Comparison of ENCODE assay signal across 8 cellular contexts in the genomic region with DNA sequence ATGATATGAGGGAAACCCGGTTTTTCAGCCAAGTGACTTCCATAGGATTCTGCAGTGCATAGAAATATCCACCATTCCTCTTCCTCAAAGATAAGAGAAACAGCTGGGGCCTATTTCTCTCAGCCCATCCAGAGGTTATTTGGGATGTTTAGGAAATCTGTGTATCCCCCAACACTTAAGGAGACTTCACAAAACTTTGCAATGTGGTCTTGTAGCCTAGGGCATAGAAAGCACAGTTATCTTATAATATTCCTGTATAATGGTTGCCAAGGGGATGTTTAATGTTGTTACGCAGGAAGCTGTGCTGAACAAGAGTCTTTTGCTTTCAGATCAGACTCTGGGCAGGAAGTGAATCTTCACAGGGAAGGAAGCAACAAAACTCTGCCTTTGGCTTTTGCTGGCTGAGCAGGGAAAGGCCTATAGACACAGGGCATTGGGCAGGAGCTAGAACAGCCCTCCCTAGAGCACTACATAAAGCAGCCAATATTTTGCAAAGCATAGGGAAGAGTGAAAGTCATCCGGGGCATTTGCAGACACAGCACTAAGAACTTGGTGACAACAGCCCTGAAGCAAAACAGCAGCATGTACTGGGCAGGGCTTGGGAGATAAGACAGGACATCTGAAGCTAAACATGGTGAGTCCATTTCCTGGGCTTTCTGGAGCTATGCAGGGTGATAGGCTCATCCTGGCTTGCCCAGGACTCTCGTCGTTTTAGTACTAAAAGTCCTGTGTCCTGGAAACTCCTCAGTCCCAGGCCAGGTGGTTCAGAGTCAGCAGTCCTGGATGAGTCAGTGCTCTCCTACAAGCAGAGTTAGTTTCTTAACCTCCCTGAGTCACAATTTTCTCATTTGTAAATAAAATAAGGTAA. TPM values are rescaled to one million over a fixed set of nuclear protein-coding genes. Genes with fewer than 3 reads are reported as not detected.
DNase-seq lines count a peak whose midpoint lies in the region; ATAC-seq and TF ChIP-seq lines count a peak whose summit lies in the region.

No MANE protein-coding gene starts in this region.

- H3K36me3 ChIP-seq in RWPE2 (ENCODE audit: low read depth), result no peaks in the 10 kb centered on the region
- H3K36me3 ChIP-seq in mesendoderm (ENCODE audit: control insufficient read depth, insufficient read depth, low read length), result no peaks in the 10 kb centered on the region
- peaks cover 0 to 28% (median 0%) of the 10 kb centered on the region in 3 donors for H3K36me3 ChIP-seq in tibial nerve

- no peaks in the 10 kb centered on the region for H3K79me2 ChIP-seq in mesendoderm (ENCODE audit: control insufficient read depth, insufficient read depth, low read length)

- H3K27me3 ChIP-seq in RWPE2 (ENCODE audit: insufficient read depth, poor library complexity, severe bottlenecking) (no peaks in the 10 kb centered on the region), mesendoderm (ENCODE audit: insufficient read depth, low read length, poor library complexity) (no peaks in the 10 kb centered on the region), tibial nerve (no peaks in the 10 kb centered on the region)

- POLR2A ChIA-PET in activated CD4-positive, alpha-beta T cell treated with anti-CD3 and anti-CD28 coated beads for 36 hours (lab: Charles Lee), result interaction anchor here (0.6 to 0.7 kb wide), 2 partner anchors 68 to 308 kb away, joined by 3 read pairs; no protein-coding TSS in a partner anchor

- peaks cover 4% of the 10 kb centered on the region for H3K27me3 Mint-ChIP-seq in activated CD4-positive, alpha-beta T cell treated with anti-CD3 and anti-CD28 coated beads for 36 hours

- H3K36me3 Mint-ChIP-seq in activated CD4-positive, alpha-beta T cell treated with anti-CD3 and anti-CD28 coated beads for 36 hours (ENCODE audit: low read depth), result peaks cover 14% of the 10 kb centered on the region

- CTCF ChIA-PET in activated CD4-positive, alpha-beta T cell treated with anti-CD3 and anti-CD28 coated beads for 36 hours (lab: Charles Lee), result interaction anchor here (0.6 to 8.4 kb wide), 12 partner anchors 9 to 466 kb away, joined by 3 to 83 read pairs (median 6); partner anchors contain the start of gene CMTM3

- TF ChIP-seq CTCF in RWPE2 (IDR thresholded peaks at IDR 0.05; ENCODE audit: poor library complexity, severe bottlenecking) (no peak), choroid plexus epithelial cell (conservative IDR thresholded peaks at IDR 0.05; ENCODE audit: low read depth, low read length) (no peak), tibial nerve (IDR thresholded peaks at IDR 0.05) (no peak), GM10266 (IDR thresholded peaks at IDR 0.05; ENCODE audit: control insufficient read depth, insufficient read depth, low read depth, missing control alignments) (no peak)

- H4K8ac ChIP-seq in mesendoderm (ENCODE audit: low read depth, low read length), result no peak overlapping the region

- H4K5ac ChIP-seq in mesendoderm (ENCODE audit: low read length), result no peak overlapping the region

- peak overlapping the region; percentile 92 for H3K27ac Mint-ChIP-seq in activated CD4-positive, alpha-beta T cell treated with anti-CD3 and anti-CD28 coated beads for 36 hours

- H3K9me3 Mint-ChIP-seq in activated CD4-positive, alpha-beta T cell treated with anti-CD3 and anti-CD28 coated beads for 36 hours (ENCODE audit: low read depth), result peaks cover 6% of the 10 kb centered on the region

- DNase-seq in activated CD4-positive, alpha-beta T cell treated with anti-CD3 and anti-CD28 coated beads for 36 hours, result peak; percentile 55
- no peak for DNase-seq in activated CD4-positive, alpha-beta T cell treated with anti-CD3 and anti-CD28 coated beads, Interleukin-2, amount 50 U/mL, for 1 hour
- DNase-seq in RWPE2 (ENCODE audit: low spot score), result no peak
- peak; percentile 88 for DNase-seq in choroid plexus epithelial cell (ENCODE audit: low read depth)
- DNase-seq in mesendoderm, result peak; percentile 55
- DNase-seq in tibial nerve (ENCODE audit: low spot score in 2 of 2), result no peak
- DNase-seq in GM10266 (ENCODE audit: extremely low spot score), result no peak

- H3K79me1 ChIP-seq in mesendoderm (ENCODE audit: low read length), result no peaks in the 10 kb centered on the region

- no peak overlapping the region for H3K4ac ChIP-seq in mesendoderm (ENCODE audit: low read depth, low read length)

- no peak for TF ChIP-seq POLR2A in tibial nerve (IDR thresholded peaks at IDR 0.05)

- H3K56ac ChIP-seq in mesendoderm (ENCODE audit: low read length), result peak overlapping the region; percentile 51

- H3K4me1 ChIP-seq in RWPE2 (ENCODE audit: insufficient read depth, poor library complexity, severe bottlenecking), result peaks cover 29% of the 10 kb centered on the region
- H3K4me1 ChIP-seq in mesendoderm (ENCODE audit: control insufficient read depth, low read depth, low read length), result no peaks in the 10 kb centered on the region
- peaks cover 0 to 28% (median 4%) of the 10 kb centered on the region in 4 donors for H3K4me1 ChIP-seq in tibial nerve

- H3K4me3 Mint-ChIP-seq in activated CD4-positive, alpha-beta T cell treated with anti-CD3 and anti-CD28 coated beads for 36 hours, result peak overlapping the region; percentile 64

- H3K18ac ChIP-seq in mesendoderm (ENCODE audit: low read length), result no peak overlapping the region

- H3K23ac ChIP-seq in mesendoderm (ENCODE audit: low read length), result no peak overlapping the region

- intact Hi-C loops in activated CD4-positive, alpha-beta T cell treated with anti-CD3 and anti-CD28 coated beads for 36 hours (cut with DNase I, micrococcal nuclease), result loop anchor here (1.0 to 5.0 kb wide), 6 partner anchors 108 to 465 kb away; partner anchors contain the start of gene CMTM4 (in 1 of the 2)

- H3K27ac ChIP-seq in RWPE2 (ENCODE audit: poor library complexity, severe bottlenecking) (peak overlapping the region; percentile 97), mesendoderm (ENCODE audit: low read depth, low read length) (no peak overlapping the region), tibial nerve (peak overlapping the region in 1 of 4 donors; percentile 50)

- no peak overlapping the region for H2AK5ac ChIP-seq in mesendoderm (ENCODE audit: low read length)

- peaks cover 24% of the 10 kb centered on the region for H3K4me1 Mint-ChIP-seq in activated CD4-positive, alpha-beta T cell treated with anti-CD3 and anti-CD28 coated beads for 36 hours

- no peak overlapping the region for H3K4me2 ChIP-seq in mesendoderm (ENCODE audit: low read length)

- H3K9me3 ChIP-seq in RWPE2 (ENCODE audit: severe bottlenecking) (no peaks in the 10 kb centered on the region), tibial nerve (peaks cover 0 to 21% (median 0%) of the 10 kb centered on the region in 4 donors)

- WGBS in mesendoderm (ENCODE audit: extremely low coverage, insufficient coverage, low lambda C conversion rate), result no CpG with 5 or more reads among the region's 5 CpGs
- WGBS in tibial nerve, 2 donors, result 65 to 73% methylated on average over 5 of the region's 5 CpGs

- ATAC-seq in activated CD4-positive, alpha-beta T cell treated with anti-CD3 and anti-CD28 coated beads for 36 hours, result peak; percentile 76
- ATAC-seq in RWPE2 (ENCODE audit: low read depth) (peak; percentile 91), HG02678 (IDR thresholded peaks at IDR 0.05; ENCODE audit: unreplicated experiment) (no peak)

- H3K9ac ChIP-seq in mesendoderm (ENCODE audit: low read length), result no peak overlapping the region

- H2BK120ac ChIP-seq in mesendoderm (ENCODE audit: low read depth, low read length), result no peak overlapping the region

- peak in 1 of 2 donors; percentile 17 for TF ChIP-seq EP300 in tibial nerve (IDR thresholded peaks at IDR 0.05)

- no peak overlapping the region for H2BK5ac ChIP-seq in mesendoderm (ENCODE audit: low read length)

- peak overlapping the region; percentile 4 for H3K4me3 ChIP-seq in RWPE2 (ENCODE audit: severe bottlenecking)
- H3K4me3 ChIP-seq in choroid plexus epithelial cell (ENCODE audit: low read depth, low read length), result peak overlapping the region; percentile 20
- H3K4me3 ChIP-seq in mesendoderm (ENCODE audit: low read length), result no peak overlapping the region
- H3K4me3 ChIP-seq in tibial nerve, result peak overlapping the region in 1 of 4 donors; percentile 24

- H2BK15ac ChIP-seq in mesendoderm (replicated peaks; ENCODE audit: low read depth), result no peak overlapping the region

RNA-seq across cellular contexts. Expression of gene BEAN1, which starts 18.7 kb away (rescaled TPM):
- not detected for total RNA-seq in activated CD4-positive, alpha-beta T cell treated with anti-CD3 and anti-CD28 coated beads for 36 hours
- 0.10 TPM for polyA plus RNA-seq in mesendoderm (2013, experiment 1 of 2)
- polyA plus RNA-seq in mesendoderm (2013, experiment 2 of 2), result 0.06 TPM
- 1 to 10 TPM in 1 of 4 donors, under 1 TPM in 2, not detected in 1; 0.21 to 1.4 (median 0.30) TPM for total RNA-seq in tibial nerve

RNA-seq across cellular contexts. Expression of gene CDH5, which starts 41.9 kb away (rescaled TPM):
- not detected for total RNA-seq in activated CD4-positive, alpha-beta T cell treated with anti-CD3 and anti-CD28 coated beads for 36 hours
- 0.06 TPM for polyA plus RNA-seq in mesendoderm (2013, experiment 1 of 2)
- polyA plus RNA-seq in mesendoderm (2013, experiment 2 of 2), result 0.07 TPM
- total RNA-seq in tibial nerve, result 10 to 100 TPM; 47.3 to 79.3 (median 67.0) TPM

Comparison
In these comparisons a context has a peak if more than half of its experiments do, and no peak if none do; other contexts are left out.
1. DNase-seq: peak in activated CD4-positive, alpha-beta T cell treated with anti-CD3 and anti-CD28 coated beads for 36 hours (single experiment), choroid plexus epithelial cell (single experiment) and mesendoderm (single experiment); none in activated CD4-positive, alpha-beta T cell treated with anti-CD3 and anti-CD28 coated beads, Interleukin-2, amount 50 U/mL, for 1 hour (single experiment), RWPE2 (single experiment), tibial nerve (0 of 2) and GM10266 (single experiment).
2. RNA of gene CDH5, which starts 41.9 kb away (total RNA-seq): 47.3 to 79.3 TPM in tibial nerve; not detected in activated CD4-positive, alpha-beta T cell treated with anti-CD3 and anti-CD28 coated beads for 36 hours; every median in the first group is over 10 times any median in the second.